ENCODE assay signal across 19 cellular contexts in genomic region chr7:144515430-144515829, GRCh38.
"Had no signal": no experiment of that assay in that cellular context is flagged by ENCODE, and none has a peak within 500 bp of the region (broad histone marks: within the 10 kb centered on the region; RNA-seq: fewer than 3 reads in every experiment).

No MANE protein-coding gene starts in this region.

- H3K27me3 ChIP-seq: gastrocnemius medialis, right atrium auricular region, sigmoid colon, stomach, tibial nerve, upper lobe of left lung had no signal

- H3K36me3 ChIP-seq: gastrocnemius medialis, prostate gland, right atrium auricular region, sigmoid colon, stomach, tibial nerve, upper lobe of left lung had no signal

- H3K9me3 Mint-ChIP-seq: effector memory CD8-positive, alpha-beta T cell; naive thymus-derived CD8-positive, alpha-beta T cell; nephron progenitor cell; stimulated activated effector memory CD8-positive, alpha-beta T cell treated with anti-CD3 and anti-CD28 coated beads, Interleukin-12 subunit alpha, Interleukin-12 subunit beta, amount 100 ng/mL, for 72 hours had no signal

- ATAC-seq: effector memory CD8-positive, alpha-beta T cell; gastrocnemius medialis; left lobe of liver; naive thymus-derived CD8-positive, alpha-beta T cell; stimulated activated effector memory CD8-positive, alpha-beta T cell treated with anti-CD3 and anti-CD28 coated beads, Interleukin-12 subunit alpha, Interleukin-12 subunit beta, amount 100 ng/mL, for 72 hours had no signal

- H3K36me3 Mint-ChIP-seq: stimulated activated effector memory CD8-positive, alpha-beta T cell treated with anti-CD3 and anti-CD28 coated beads, Interleukin-12 subunit alpha, Interleukin-12 subunit beta, amount 100 ng/mL, for 72 hours had no signal

- H3K4me3 Mint-ChIP-seq: effector memory CD8-positive, alpha-beta T cell; naive thymus-derived CD8-positive, alpha-beta T cell; nephron progenitor cell; stimulated activated effector memory CD8-positive, alpha-beta T cell treated with anti-CD3 and anti-CD28 coated beads, Interleukin-12 subunit alpha, Interleukin-12 subunit beta, amount 100 ng/mL, for 72 hours had no signal

- H3K9me3 ChIP-seq: gastrocnemius medialis, prostate gland, right atrium auricular region, sigmoid colon, stomach, tibial nerve, upper lobe of left lung had no signal

- DNase-seq: cortex of kidney; effector memory CD8-positive, alpha-beta T cell; gastrocnemius medialis; head of caudate nucleus; mammary epithelial cell; naive thymus-derived CD8-positive, alpha-beta T cell; nephron progenitor cell; nucleus accumbens; sigmoid colon; stimulated activated CD4-positive, alpha-beta T cell treated with anti-CD3 and anti-CD28 coated beads, Interleukin-2, amount 100 ng/mL, for 24 hours; stimulated activated CD4-positive, alpha-beta T cell treated with anti-CD3 and anti-CD28 coated beads, Interleukin-4, amount 100 ng/mL, for 24 hours; stimulated activated naive CD4-positive, alpha-beta T cell treated with Interleukin-2 at 50 U/mL for 16 hours; stomach; upper lobe of left lung had no signal

- H3K4me3 ChIP-seq: gastrocnemius medialis, prostate gland, right atrium auricular region, sigmoid colon, stomach, tibial nerve, upper lobe of left lung had no signal

- H3K27me3 Mint-ChIP-seq: effector memory CD8-positive, alpha-beta T cell; naive thymus-derived CD8-positive, alpha-beta T cell had no signal

- H3K27ac Mint-ChIP-seq: effector memory CD8-positive, alpha-beta T cell; naive thymus-derived CD8-positive, alpha-beta T cell; nephron progenitor cell; stimulated activated effector memory CD8-positive, alpha-beta T cell treated with anti-CD3 and anti-CD28 coated beads, Interleukin-12 subunit alpha, Interleukin-12 subunit beta, amount 100 ng/mL, for 72 hours had no signal

- H3K4me1 ChIP-seq: prostate gland, upper lobe of left lung had no signal

- H3K27ac ChIP-seq: gastrocnemius medialis, prostate gland, right atrium auricular region, sigmoid colon, stomach, tibial nerve, upper lobe of left lung had no signal
